Comparison of ENCODE assay signal across 16 cellular contexts in genomic region chr11:134581121-134581626, GRCh38.
"Had no signal": no experiment of that assay in that cellular context is flagged by ENCODE, and none has a peak within 500 bp of the region (broad histone marks: within the 10 kb centered on the region; RNA-seq: fewer than 3 reads in every experiment).

No MANE protein-coding gene starts in this region.

- DNase-seq: effector memory CD8-positive, alpha-beta T cell; esophagus squamous epithelium; foreskin fibroblast; glutamatergic neuron; mammary epithelial cell; nephron progenitor cell; right lobe of liver; spleen; stimulated activated CD4-positive, alpha-beta T cell treated with anti-CD3 and anti-CD28 coated beads, Interleukin-15, amount 100 ng/mL, for 24 hours; stimulated activated CD4-positive, alpha-beta T cell treated with anti-CD3 and anti-CD28 coated beads, Interleukin-1b, Interleukin-23, amount 100 ng/mL, for 48 hours; stimulated activated CD4-positive, alpha-beta T cell treated with anti-CD3 and anti-CD28 coated beads, Interleukin-4, amount 100 ng/mL, for 24 hours; tibial artery had no signal

- H3K27ac Mint-ChIP-seq: naive thymus-derived CD4-positive, alpha-beta T cell; nephron progenitor cell; stimulated activated memory B cell treated with anti-CD40 and anti-IgM and Interleukin-4, amounts not matched to agents 10 μg/mL and 1 μg/mL and 100 μg/mL, for 72 hours; stimulated activated naive CD8-positive, alpha-beta T cell treated with anti-CD3 and anti-CD28 coated beads, Interleukin-15, Interleukin-2, amounts not matched to agents 100 ng/mL and 50 ng/mL, for 24 hours had no signal

- H3K36me3 Mint-ChIP-seq: naive thymus-derived CD4-positive, alpha-beta T cell; stimulated activated memory B cell treated with anti-CD40 and anti-IgM and Interleukin-4, amounts not matched to agents 10 μg/mL and 1 μg/mL and 100 μg/mL, for 72 hours had no signal

- H3K4me3 Mint-ChIP-seq: effector memory CD8-positive, alpha-beta T cell; naive thymus-derived CD4-positive, alpha-beta T cell; nephron progenitor cell; stimulated activated memory B cell treated with anti-CD40 and anti-IgM and Interleukin-4, amounts not matched to agents 10 μg/mL and 1 μg/mL and 100 μg/mL, for 72 hours; stimulated activated naive CD8-positive, alpha-beta T cell treated with anti-CD3 and anti-CD28 coated beads, Interleukin-15, Interleukin-2, amounts not matched to agents 100 ng/mL and 50 ng/mL, for 24 hours had no signal

- ATAC-seq: effector memory CD8-positive, alpha-beta T cell; gastroesophageal sphincter; naive thymus-derived CD4-positive, alpha-beta T cell; right lobe of liver had no signal

- H3K9me3 Mint-ChIP-seq: effector memory CD8-positive, alpha-beta T cell; nephron progenitor cell; stimulated activated memory B cell treated with anti-CD40 and anti-IgM and Interleukin-4, amounts not matched to agents 10 μg/mL and 1 μg/mL and 100 μg/mL, for 72 hours; stimulated activated naive CD8-positive, alpha-beta T cell treated with anti-CD3 and anti-CD28 coated beads, Interleukin-15, Interleukin-2, amounts not matched to agents 100 ng/mL and 50 ng/mL, for 24 hours had no signal
